Comparison of ENCODE assay signal across 18 cellular contexts in the genomic region with DNA sequence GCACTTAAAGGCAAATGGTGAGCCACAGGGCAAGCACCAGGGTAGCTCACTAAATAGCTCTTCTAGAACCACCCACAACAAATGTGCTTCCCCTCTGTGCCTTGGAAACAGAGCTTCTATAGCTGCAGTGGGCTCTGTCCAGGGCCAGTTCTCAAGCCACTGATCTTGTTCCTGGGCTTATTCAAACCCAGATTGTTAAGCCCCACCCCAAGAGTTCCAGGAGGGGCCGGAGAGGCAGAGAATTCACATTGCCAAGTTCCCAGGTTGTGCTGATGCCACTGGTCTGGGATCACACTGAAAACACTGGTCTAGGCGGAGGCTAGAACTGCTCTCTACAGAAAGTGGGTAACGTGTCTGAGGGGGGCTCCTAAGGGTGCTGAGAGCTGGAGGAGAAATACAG. TPM values are rescaled to one million over a fixed set of nuclear protein-coding genes. Genes with fewer than 3 reads are reported as not detected.
DNase-seq lines count a peak whose midpoint lies in the region; ATAC-seq and TF ChIP-seq lines count a peak whose summit lies in the region.
"Had no signal": no experiment of that assay in that cellular context is flagged by ENCODE, and none has a peak within 500 bp of the region (broad histone marks: within the 10 kb centered on the region; RNA-seq: fewer than 3 reads in every experiment).

No MANE protein-coding gene starts in this region.

- ATAC-seq in GM23338 = peak; percentile 73
- ATAC-seq in activated B cell treated with CpG ODN at 0.5 μM for 24 hours (ENCODE audit: low read depth) = no peak
- ATAC-seq: HCT116 had no signal

- H2AFZ ChIP-seq in GM23338 (peak overlapping the region; percentile 78), osteoblast (ENCODE audit: low read length) (no peak overlapping the region)
- H2AFZ ChIP-seq: GM23248 had no signal

- H3K9me3 ChIP-seq in endodermal cell (ENCODE audit: control insufficient read depth, low read length) (no peaks in the 10 kb centered on the region), osteoblast (ENCODE audit: low read depth, low read length) (no peaks in the 10 kb centered on the region)
- H3K9me3 ChIP-seq: BE2C had no signal

- no peaks in the 10 kb centered on the region for H3K36me3 ChIP-seq in GM23338 (ENCODE audit: insufficient read depth)
- no peaks in the 10 kb centered on the region for H3K36me3 ChIP-seq in endodermal cell (ENCODE audit: control insufficient read depth, insufficient read depth, low read length)
- H3K36me3 ChIP-seq in osteoblast (ENCODE audit: insufficient read depth, low read length) = no peaks in the 10 kb centered on the region
- H3K36me3 ChIP-seq: BE2C had no signal

- H3K4me3 Mint-ChIP-seq in GM23338 (no peak overlapping the region), activated B cell treated with CpG ODN at 0.5 μM for 24 hours (no peak overlapping the region), endodermal cell (no peak overlapping the region)
- no peak overlapping the region for H3K4me3 Mint-ChIP-seq in activated CD4-positive, alpha-beta T cell treated with anti-CD3 and anti-CD28 coated beads, Interleukin-2, amount 10 ng/mL, durations not matched to agents 24 days and 14 days
- H3K4me3 Mint-ChIP-seq: CD4-positive, CD25-positive, alpha-beta regulatory T cell; HFFc6 had no signal

- H3K27ac Mint-ChIP-seq in GM23338 (no peak overlapping the region), activated B cell treated with CpG ODN at 0.5 μM for 24 hours (peak overlapping the region; percentile 24), endodermal cell (no peak overlapping the region)
- no peak overlapping the region for H3K27ac Mint-ChIP-seq in activated CD4-positive, alpha-beta T cell treated with anti-CD3 and anti-CD28 coated beads, Interleukin-2, amount 10 ng/mL, durations not matched to agents 24 days and 14 days
- H3K27ac Mint-ChIP-seq: HFFc6 had no signal

- H3K4me1 Mint-ChIP-seq in GM23338 (peaks cover 12% of the 10 kb centered on the region), activated B cell treated with CpG ODN at 0.5 μM for 24 hours (peaks cover 8% of the 10 kb centered on the region), endodermal cell (no peaks in the 10 kb centered on the region)
- peaks cover 16% of the 10 kb centered on the region for H3K4me1 Mint-ChIP-seq in activated CD4-positive, alpha-beta T cell treated with anti-CD3 and anti-CD28 coated beads, Interleukin-2, amount 10 ng/mL, durations not matched to agents 24 days and 14 days

- no peaks in the 10 kb centered on the region; the same call in 2 of the 3 replicates for H3K36me3 Mint-ChIP-seq in GM23338 (ENCODE audit: low read depth)
- no peaks in the 10 kb centered on the region for H3K36me3 Mint-ChIP-seq in activated B cell treated with CpG ODN at 0.5 μM for 24 hours (ENCODE audit: low read depth)
- no peaks in the 10 kb centered on the region for H3K36me3 Mint-ChIP-seq in endodermal cell (ENCODE audit: low read depth)
- H3K36me3 Mint-ChIP-seq in activated CD4-positive, alpha-beta T cell treated with anti-CD3 and anti-CD28 coated beads, Interleukin-2, amount 10 ng/mL, durations not matched to agents 24 days and 14 days (ENCODE audit: low read depth) = peaks cover 4% of the 10 kb centered on the region
- H3K36me3 Mint-ChIP-seq: CD8-positive, alpha-beta memory T cell had no signal

- no peaks in the 10 kb centered on the region for H3K79me2 ChIP-seq in GM23338 (replicated peaks; ENCODE audit: insufficient read depth)
- no peaks in the 10 kb centered on the region for H3K79me2 ChIP-seq in osteoblast (ENCODE audit: insufficient read depth, low read length)

- H3K27ac ChIP-seq in GM23338 (ENCODE audit: low read depth) (no peak overlapping the region), endodermal cell (ENCODE audit: low read depth, low read length) (no peak overlapping the region), osteoblast (ENCODE audit: low read depth, low read length) (no peak overlapping the region)
- H3K27ac ChIP-seq: GM23248 had no signal

- intact Hi-C loops in activated B cell treated with CpG ODN at 0.5 μM for 24 hours (cut with micrococcal nuclease) = loop anchor here (2.0 kb wide), 2 partner anchors 19 to 465 kb away; no protein-coding TSS in a partner anchor
- intact Hi-C loops in activated CD4-positive, alpha-beta T cell treated with anti-CD3 and anti-CD28 coated beads, Interleukin-2, amount 10 ng/mL, durations not matched to agents 24 days and 14 days (cut with micrococcal nuclease) = no loop called here

- H3K4me3 ChIP-seq in GM23338 (no peak overlapping the region), endodermal cell (ENCODE audit: low read length) (no peak overlapping the region), osteoblast (ENCODE audit: insufficient read depth, low read length) (no peak overlapping the region)
- H3K4me3 ChIP-seq: GM23248 had no signal

- no peaks in the 10 kb centered on the region; the same call in 1 of the 2 replicates for H3K9me2 ChIP-seq in GM23338 (ENCODE audit: insufficient read depth)

- no peaks in the 10 kb centered on the region; the same call in 1 of the 3 replicates for H3K9me3 Mint-ChIP-seq in GM23338
- H3K9me3 Mint-ChIP-seq in activated B cell treated with CpG ODN at 0.5 μM for 24 hours = no peaks in the 10 kb centered on the region
- H3K9me3 Mint-ChIP-seq in endodermal cell = peaks cover 3% of the 10 kb centered on the region
- H3K9me3 Mint-ChIP-seq in activated CD4-positive, alpha-beta T cell treated with anti-CD3 and anti-CD28 coated beads, Interleukin-2, amount 10 ng/mL, durations not matched to agents 24 days and 14 days = peaks cover 16% of the 10 kb centered on the region
- H3K9me3 Mint-ChIP-seq: CD4-positive, CD25-positive, alpha-beta regulatory T cell; CD8-positive, alpha-beta memory T cell had no signal

- H3K9ac ChIP-seq in endodermal cell (ENCODE audit: extremely low read depth, low read length, poor library complexity, severe bottlenecking) = no peak overlapping the region
- H3K9ac ChIP-seq: GM23248 had no signal

- H3K4me2 ChIP-seq in GM23338 = no peak overlapping the region
- H3K4me2 ChIP-seq in osteoblast (ENCODE audit: insufficient read depth, low read length) = no peak overlapping the region

- DNase-seq in ELF-1 (ENCODE audit: low read depth, low spot score) = peak; percentile 23
- peak; percentile 24 for DNase-seq in GM23338 (ENCODE audit: low spot score)
- DNase-seq in activated B cell treated with CpG ODN at 0.5 μM for 24 hours = no peak
- peak; percentile 55 for DNase-seq in endodermal cell
- no peak for DNase-seq in osteoblast (ENCODE audit: insufficient read length, low spot score, missing footprints)
- no peak for DNase-seq in activated CD4-positive, alpha-beta T cell treated with anti-CD3 and anti-CD28 coated beads, Interleukin-2, amount 10 ng/mL, durations not matched to agents 24 days and 14 days
- DNase-seq in amygdala (lab: John Stamatoyannopoulos, UW) = no peak
- DNase-seq: ACHN; BE2C; C1 segment of cervical spinal cord; CD4-positive, CD25-positive, alpha-beta regulatory T cell; CD8-positive, alpha-beta memory T cell; COR-L47; GDM1; GM23248; H7; HFFc6 had no signal

- H3K27me3 Mint-ChIP-seq in GM23338 (ENCODE audit: insufficient read depth, low read depth, poor library complexity) (no peaks in the 10 kb centered on the region), activated B cell treated with CpG ODN at 0.5 μM for 24 hours (no peaks in the 10 kb centered on the region), endodermal cell (ENCODE audit: insufficient read depth) (peaks cover 5% of the 10 kb centered on the region)
- H3K27me3 Mint-ChIP-seq in activated CD4-positive, alpha-beta T cell treated with anti-CD3 and anti-CD28 coated beads, Interleukin-2, amount 10 ng/mL, durations not matched to agents 24 days and 14 days = peaks cover 6% of the 10 kb centered on the region

- no peaks in the 10 kb centered on the region for H4K20me1 ChIP-seq in GM23338 (replicated peaks; ENCODE audit: insufficient read depth)
- H4K20me1 ChIP-seq in osteoblast (ENCODE audit: insufficient read depth, low read length) = no peaks in the 10 kb centered on the region

- H3K4me1 ChIP-seq in GM23338 (ENCODE audit: insufficient read depth) (no peaks in the 10 kb centered on the region), endodermal cell (ENCODE audit: control insufficient read depth, insufficient read depth, low read length) (no peaks in the 10 kb centered on the region), osteoblast (ENCODE audit: insufficient read depth, low read length) (no peaks in the 10 kb centered on the region)
- H3K4me1 ChIP-seq: BE2C had no signal

- CTCF ChIA-PET in activated B cell treated with CpG ODN at 0.5 μM for 24 hours (lab: Charles Lee) = no interaction called here

- TF ChIP-seq CTCF in GM23338 (conservative IDR thresholded peaks at IDR 0.05; ENCODE audit: low read depth in 2 of 2) (no peak), activated B cell treated with CpG ODN at 0.5 μM for 24 hours (IDR thresholded peaks at IDR 0.05) (no peak), endodermal cell (conservative IDR thresholded peaks at IDR 0.05) (no peak), osteoblast (IDR thresholded peaks at IDR 0.05; ENCODE audit: extremely low read depth, low read depth, low read length) (no peak)

- no peaks in the 10 kb centered on the region for H3F3A ChIP-seq in GM23338 (replicated peaks; ENCODE audit: low read depth)

- WGBS in endodermal cell (ENCODE audit: insufficient coverage in 1 of 2, insufficient read length in 1 of 2), 2 experiments = 89 to 100% methylated on average over 2 to 3 of the region's 3 CpGs

- H3K27me3 ChIP-seq in GM23338 (ENCODE audit: insufficient read depth) (no peaks in the 10 kb centered on the region), endodermal cell (ENCODE audit: control insufficient read depth, insufficient read depth, low read length, poor library complexity, severe bottlenecking) (no peaks in the 10 kb centered on the region), osteoblast (ENCODE audit: insufficient read depth, low read length) (peaks cover 17% of the 10 kb centered on the region)
- H3K27me3 ChIP-seq: BE2C had no signal

- POLR2A ChIA-PET in activated B cell treated with CpG ODN at 0.5 μM for 24 hours (lab: Charles Lee) = interaction anchor here (1.0 to 1.5 kb wide), 3 partner anchors 16 to 39 kb away, joined by 3 to 4 read pairs (median 3); no protein-coding TSS in a partner anchor

TF ChIP-seq in GM23338, 12 proteins besides CTCF, POLR2A, EP300 and RAD21:
- no peak for TF ChIP-seq ZNF114 (CRISPR knock-in tag; IDR thresholded peaks at IDR 0.05)
- no peak for TF ChIP-seq STAT1 (IDR thresholded peaks at IDR 0.05; ENCODE audit: unreplicated experiment)
- TF ChIP-seq ZNF331 (CRISPR knock-in tag; IDR thresholded peaks at IDR 0.05; ENCODE audit: low read depth) = no peak
- TF ChIP-seq EZH2phosphoT487 (IDR thresholded peaks at IDR 0.05; ENCODE audit: unreplicated experiment) = no peak
- no peak for TF ChIP-seq JUNB (IDR thresholded peaks at IDR 0.05; ENCODE audit: unreplicated experiment)
TF ChIP-seq in GM23338: peak in this region for 0.

RNA-seq across cellular contexts. Expression of a gene that starts 15.4 kb away (rescaled TPM):
- 9.4 and 10.8 TPM in 2 replicates for total RNA-seq in GM23338 (2014; rRNA removed; shearing (Covaris generic))
- polyA plus RNA-seq in GM23338 (2016; fragmentation: Nextera tagmentation; extraction: Ambion mirVana) = 2.0 and 2.3 TPM in 2 replicates
- 13.8 and 15.5 TPM in 2 replicates for total RNA-seq in activated B cell treated with CpG ODN at 0.5 μM for 24 hours
- total RNA-seq in endodermal cell = 10 to 100 TPM; 22.9 to 24.5 TPM
- 12.5 TPM for polyA plus RNA-seq in endodermal cell (2013, experiment 1 of 2)
- polyA plus RNA-seq in endodermal cell (2013, experiment 2 of 2) = 11.5 TPM
- 12.4 and 13.4 TPM in 2 replicates for total RNA-seq in osteoblast
- total RNA-seq in activated CD4-positive, alpha-beta T cell treated with anti-CD3 and anti-CD28 coated beads, Interleukin-2, amount 10 ng/mL, durations not matched to agents 24 days and 14 days = 21.8 and 25.9 TPM in 2 replicates

Comparison
In these comparisons a context has a peak if more than half of its experiments do, and no peak if none do; other contexts are left out.
1. DNase-seq: peak in ELF-1 (single experiment), GM23338 (single experiment) and endodermal cell (single experiment); none in activated B cell treated with CpG ODN at 0.5 μM for 24 hours (single experiment), osteoblast (single experiment), activated CD4-positive, alpha-beta T cell treated with anti-CD3 and anti-CD28 coated beads, Interleukin-2, amount 10 ng/mL, durations not matched to agents 24 days and 14 days (single experiment) and amygdala (0 of 56).